In genomic region chr2:38421274-38422056, GRCh38 we compare ENCODE assay signal across 27 cellular contexts.
"Had no signal": no experiment of that assay in that cellular context is flagged by ENCODE, and none has a peak within 500 bp of the region (broad histone marks: within the 10 kb centered on the region; RNA-seq: fewer than 3 reads in every experiment).

No MANE protein-coding gene starts in this region.

- H3K4me1 ChIP-seq: body of pancreas, heart right ventricle, left ventricle myocardium inferior, prostate gland, right atrium auricular region had no signal

- FAIRE-seq: keratinocyte, urothelium cell line had no signal

- H3K4me3 ChIP-seq: body of pancreas, cardiac muscle cell, heart right ventricle, left ventricle myocardium inferior, ovary, prostate gland, right atrium auricular region, stomach, suprapubic skin, transverse colon had no signal

- ATAC-seq: activated T-cell treated with anti-CD3 and anti-CD28 coated beads, Interleukin-2, amount 50 U/mL, for 72 hours; body of pancreas; heart right ventricle; natural killer cell treated with Interleukin-12 subunit alpha and Interleukin-12 subunit beta and Interleukin-15 and Interleukin-18, amount 100 ng/mL, for 72 hours; stimulated activated memory B cell treated with anti-CD40 and anti-IgM and Interleukin-4, amounts not matched to agents 10 μg/mL and 1 μg/mL and 100 μg/mL, for 72 hours; T-helper 17 cell had no signal

- DNase-seq: activated CD4-positive, alpha-beta memory T cell treated with anti-CD3 and anti-CD28 coated beads for 36 hours; activated CD4-positive, alpha-beta T cell treated with anti-CD3 and anti-CD28 coated beads for 48 hours; activated CD4-positive, CD25-positive, alpha-beta regulatory T cell; activated effector memory CD4-positive, alpha-beta T cell treated with Interleukin-2 at 50 U/mL for 16 hours; activated naive CD4-positive, alpha-beta T cell treated with anti-CD3 and anti-CD28 coated beads for 36 hours; activated naive CD8-positive, alpha-beta T cell treated with anti-CD3 and anti-CD28 coated beads, Interleukin-2, amount 10 ng/mL, durations not matched to agents 7 days and 5 days; activated T-cell treated with anti-CD3 and anti-CD28 coated beads, Interleukin-2, amount 50 U/mL, for 72 hours; body of pancreas; cortex of kidney; endodermal cell; heart right ventricle; left ventricle myocardium inferior; mammary epithelial cell; ovary; stimulated activated CD4-positive, alpha-beta T cell treated with anti-CD3 and anti-CD28 coated beads, Interleukin-1b, Interleukin-23, amount 100 ng/mL, for 48 hours; stomach; T-helper 17 cell; transverse colon had no signal

- H3K9me3 ChIP-seq: body of pancreas, heart right ventricle, left ventricle myocardium inferior, neutrophil, ovary, prostate gland, right atrium auricular region, stomach, suprapubic skin, transverse colon had no signal

- H3K27ac ChIP-seq: body of pancreas, cardiac muscle cell, heart right ventricle, left ventricle myocardium inferior, neutrophil, ovary, prostate gland, right atrium auricular region, stomach, suprapubic skin, transverse colon had no signal

- H3K36me3 ChIP-seq: cardiac muscle cell, heart right ventricle, left ventricle myocardium inferior, neutrophil, ovary, prostate gland, right atrium auricular region, stomach, suprapubic skin, transverse colon had no signal

- H3K27me3 ChIP-seq: body of pancreas, cardiac muscle cell, heart right ventricle, ovary, right atrium auricular region, stomach, suprapubic skin, transverse colon had no signal
